1 cellular context compared by ENCODE assay signal in the genomic region with DNA sequence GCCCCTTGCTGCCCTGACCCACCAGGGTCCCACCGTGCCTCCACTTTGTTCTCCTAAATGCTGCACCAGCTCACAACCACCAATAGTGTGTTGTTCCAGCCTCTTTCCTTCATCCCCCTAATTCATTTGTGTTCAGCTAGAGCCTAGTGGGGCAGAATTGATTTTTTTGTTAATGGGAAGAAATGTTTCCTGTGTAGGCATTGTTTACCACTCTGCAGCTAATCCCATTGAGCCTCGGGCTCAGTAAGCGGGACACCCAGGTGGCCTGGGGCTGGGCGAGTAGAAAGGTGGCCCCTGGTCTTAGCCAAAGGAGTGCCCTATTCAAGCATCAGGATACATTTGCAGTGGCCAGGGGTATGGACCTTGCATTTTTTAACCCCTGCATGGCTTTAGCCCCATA.
TF ChIP-seq lines count a peak whose summit lies in the region.

No MANE protein-coding gene starts in this region.

TF ChIP-seq in GM23338, 12 proteins besides CTCF, POLR2A, EP300 and RAD21 (continued from another document):
- TF ChIP-seq, protein P1, sequence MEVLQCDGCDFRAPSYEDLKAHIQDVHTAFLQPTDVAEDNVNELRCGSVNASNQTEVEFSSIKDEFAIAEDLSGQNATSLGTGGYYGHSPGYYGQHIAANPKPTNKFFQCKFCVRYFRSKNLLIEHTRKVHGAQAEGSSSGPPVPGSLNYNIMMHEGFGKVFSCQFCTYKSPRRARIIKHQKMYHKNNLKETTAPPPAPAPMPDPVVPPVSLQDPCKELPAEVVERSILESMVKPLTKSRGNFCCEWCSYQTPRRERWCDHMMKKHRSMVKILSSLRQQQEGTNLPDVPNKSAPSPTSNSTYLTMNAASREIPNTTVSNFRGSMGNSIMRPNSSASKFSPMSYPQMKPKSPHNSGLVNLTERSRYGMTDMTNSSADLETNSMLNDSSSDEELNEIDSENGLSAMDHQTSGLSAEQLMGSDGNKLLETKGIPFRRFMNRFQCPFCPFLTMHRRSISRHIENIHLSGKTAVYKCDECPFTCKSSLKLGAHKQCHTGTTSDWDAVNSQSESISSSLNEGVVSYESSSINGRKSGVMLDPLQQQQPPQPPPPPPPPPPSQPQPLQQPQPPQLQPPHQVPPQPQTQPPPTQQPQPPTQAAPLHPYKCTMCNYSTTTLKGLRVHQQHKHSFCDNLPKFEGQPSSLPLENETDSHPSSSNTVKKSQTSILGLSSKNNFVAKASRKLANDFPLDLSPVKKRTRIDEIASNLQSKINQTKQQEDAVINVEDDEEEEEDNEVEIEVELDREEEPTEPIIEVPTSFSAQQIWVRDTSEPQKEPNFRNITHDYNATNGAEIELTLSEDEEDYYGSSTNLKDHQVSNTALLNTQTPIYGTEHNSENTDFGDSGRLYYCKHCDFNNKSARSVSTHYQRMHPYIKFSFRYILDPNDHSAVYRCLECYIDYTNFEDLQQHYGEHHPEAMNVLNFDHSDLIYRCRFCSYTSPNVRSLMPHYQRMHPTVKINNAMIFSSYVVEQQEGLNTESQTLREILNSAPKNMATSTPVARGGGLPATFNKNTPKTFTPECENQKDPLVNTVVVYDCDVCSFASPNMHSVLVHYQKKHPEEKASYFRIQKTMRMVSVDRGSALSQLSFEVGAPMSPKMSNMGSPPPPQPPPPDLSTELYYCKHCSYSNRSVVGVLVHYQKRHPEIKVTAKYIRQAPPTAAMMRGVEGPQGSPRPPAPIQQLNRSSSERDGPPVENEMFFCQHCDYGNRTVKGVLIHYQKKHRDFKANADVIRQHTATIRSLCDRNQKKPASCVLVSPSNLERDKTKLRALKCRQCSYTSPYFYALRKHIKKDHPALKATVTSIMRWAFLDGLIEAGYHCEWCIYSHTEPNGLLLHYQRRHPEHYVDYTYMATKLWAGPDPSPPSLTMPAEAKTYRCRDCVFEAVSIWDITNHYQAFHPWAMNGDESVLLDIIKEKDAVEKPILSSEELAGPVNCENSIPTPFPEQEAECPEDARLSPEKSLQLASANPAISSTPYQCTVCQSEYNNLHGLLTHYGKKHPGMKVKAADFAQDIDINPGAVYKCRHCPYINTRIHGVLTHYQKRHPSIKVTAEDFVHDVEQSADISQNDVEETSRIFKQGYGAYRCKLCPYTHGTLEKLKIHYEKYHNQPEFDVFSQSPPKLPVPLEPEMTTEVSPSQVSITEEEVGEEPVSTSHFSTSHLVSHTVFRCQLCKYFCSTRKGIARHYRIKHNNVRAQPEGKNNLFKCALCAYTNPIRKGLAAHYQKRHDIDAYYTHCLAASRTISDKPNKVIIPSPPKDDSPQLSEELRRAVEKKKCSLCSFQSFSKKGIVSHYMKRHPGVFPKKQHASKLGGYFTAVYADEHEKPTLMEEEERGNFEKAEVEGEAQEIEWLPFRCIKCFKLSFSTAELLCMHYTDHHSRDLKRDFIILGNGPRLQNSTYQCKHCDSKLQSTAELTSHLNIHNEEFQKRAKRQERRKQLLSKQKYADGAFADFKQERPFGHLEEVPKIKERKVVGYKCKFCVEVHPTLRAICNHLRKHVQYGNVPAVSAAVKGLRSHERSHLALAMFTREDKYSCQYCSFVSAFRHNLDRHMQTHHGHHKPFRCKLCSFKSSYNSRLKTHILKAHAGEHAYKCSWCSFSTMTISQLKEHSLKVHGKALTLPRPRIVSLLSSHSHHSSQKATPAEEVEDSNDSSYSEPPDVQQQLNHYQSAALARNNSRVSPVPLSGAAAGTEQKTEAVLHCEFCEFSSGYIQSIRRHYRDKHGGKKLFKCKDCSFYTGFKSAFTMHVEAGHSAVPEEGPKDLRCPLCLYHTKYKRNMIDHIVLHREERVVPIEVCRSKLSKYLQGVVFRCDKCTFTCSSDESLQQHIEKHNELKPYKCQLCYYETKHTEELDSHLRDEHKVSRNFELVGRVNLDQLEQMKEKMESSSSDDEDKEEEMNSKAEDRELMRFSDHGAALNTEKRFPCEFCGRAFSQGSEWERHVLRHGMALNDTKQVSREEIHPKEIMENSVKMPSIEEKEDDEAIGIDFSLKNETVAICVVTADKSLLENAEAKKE (CRISPR knock-in tag; IDR thresholded peaks at IDR 0.05), result no peak
